25 cellular contexts compared by ENCODE assay signal in the genomic region with DNA sequence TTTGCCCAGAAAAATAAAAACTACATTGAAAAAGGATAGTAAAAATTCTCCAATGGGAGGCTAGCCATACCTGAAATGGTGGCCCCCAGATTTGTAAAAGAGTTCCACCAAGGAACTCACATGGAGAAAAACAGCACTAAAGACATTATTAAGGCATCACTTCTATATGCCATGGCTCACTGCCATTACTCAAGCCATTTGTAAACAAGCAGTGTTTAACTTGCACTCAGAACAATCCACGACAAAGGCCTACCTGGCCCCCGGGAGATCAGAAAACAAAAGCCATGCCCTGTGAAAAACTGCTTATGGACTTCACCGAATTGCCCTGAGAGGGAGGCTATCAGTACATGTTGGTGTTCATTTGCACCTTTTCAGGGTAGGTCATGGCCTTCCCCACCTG. TPM values are rescaled to one million over a fixed set of nuclear protein-coding genes. Genes with fewer than 3 reads are reported as not detected.
DNase-seq lines count a peak whose midpoint lies in the region; ATAC-seq, FAIRE-seq and TF ChIP-seq lines count a peak whose summit lies in the region.
"Had no signal": no experiment of that assay in that cellular context is flagged by ENCODE, and none has a peak within 500 bp of the region (broad histone marks: within the 10 kb centered on the region; RNA-seq: fewer than 3 reads in every experiment).

No MANE protein-coding gene starts in this region.

- no peak for ATAC-seq in HG02870 (IDR thresholded peaks at IDR 0.05; ENCODE audit: unreplicated experiment)
- ATAC-seq: stimulated activated effector memory CD8-positive, alpha-beta T cell treated with anti-CD3 and anti-CD28 coated beads, Interleukin-12 subunit alpha, Interleukin-12 subunit beta, amount 100 ng/mL, for 72 hours had no signal

- no peaks in the 10 kb centered on the region for H4K20me1 ChIP-seq in Loucy (ENCODE audit: insufficient read depth, low read length, poor library complexity, severe bottlenecking)
- H4K20me1 ChIP-seq in H1 (replicated peaks in 1 of 2; ENCODE audit: control insufficient read depth in 1 of 2, insufficient read depth in 2 of 2, low read length in 2 of 2): no peaks in the 10 kb centered on the region
- H4K20me1 ChIP-seq in hepatocyte (ENCODE audit: insufficient read depth, poor library complexity, severe bottlenecking): no peaks in the 10 kb centered on the region

- H3K36me3 ChIP-seq in Loucy (ENCODE audit: insufficient read depth, low read length) (no peaks in the 10 kb centered on the region), H1 (ENCODE audit: control insufficient read depth in 2 of 4, insufficient read depth in 4 of 4, low read length in 3 of 4) (no peaks in the 10 kb centered on the region), hepatocyte (replicated peaks; ENCODE audit: insufficient read depth, low read depth) (no peaks in the 10 kb centered on the region)
- H3K36me3 ChIP-seq: cardiac muscle cell, prostate gland, vagina had no signal

- H3K56ac ChIP-seq in H1 (replicated peaks; ENCODE audit: insufficient read length, low read depth, low read length): no peak overlapping the region

- TF ChIP-seq POLR2A in H1 (IDR thresholded peaks at IDR 0.05; ENCODE audit: control extremely low read depth in 1 of 2, low read depth in 2 of 2, low read length in 2 of 2): no peak

- H3K9me2 ChIP-seq in Loucy (replicated peaks; ENCODE audit: low read depth, low read length) (no peaks in the 10 kb centered on the region), hepatocyte (replicated peaks; ENCODE audit: insufficient read depth) (no peaks in the 10 kb centered on the region)

- H3K27ac ChIP-seq in H1 (ENCODE audit: low read depth, low read length) (no peak overlapping the region), hepatocyte (no peak overlapping the region)
- H3K27ac ChIP-seq: cardiac muscle cell, prostate gland, RWPE1, vagina had no signal

- H3K14ac ChIP-seq in H1 (ENCODE audit: insufficient read length): no peak overlapping the region

- H2BK20ac ChIP-seq in H1 (ENCODE audit: low read length): no peak overlapping the region

- peaks cover 67% of the 10 kb centered on the region for H3K4me1 ChIP-seq in Loucy (ENCODE audit: insufficient read depth, low read length, poor library complexity, severe bottlenecking)
- H3K4me1 ChIP-seq in H1 (replicated peaks in 1 of 4; ENCODE audit: control insufficient read depth in 3 of 4, insufficient read depth in 4 of 4, low read length in 3 of 4): peaks cover 0 to 4% (median 1%) of the 10 kb centered on the region in 4 experiments; a peak in 2 of 7 replicates
- no peaks in the 10 kb centered on the region for H3K4me1 ChIP-seq in hepatocyte (ENCODE audit: insufficient read depth)
- H3K4me1 ChIP-seq: prostate gland, vagina had no signal

- H4K5ac ChIP-seq in H1 (ENCODE audit: insufficient read length, low read depth, low read length): no peak overlapping the region

- H3K23me2 ChIP-seq in H1 (ENCODE audit: low read depth, low read length): no peaks in the 10 kb centered on the region

- TF ChIP-seq RAD21 in H1 (IDR thresholded peaks at IDR 0.05 in 1 of 2, conservative IDR thresholded peaks at IDR 0.05 in 1 of 2; ENCODE audit: low read depth in 2 of 2, low read length in 2 of 2): no peak

- H3K4ac ChIP-seq in H1 (replicated peaks; ENCODE audit: insufficient read length, low read depth, low read length): no peak overlapping the region

- H3K4me3 ChIP-seq in Loucy (ENCODE audit: low read length, poor library complexity, severe bottlenecking): no peak overlapping the region
- H3K4me3 ChIP-seq in H1 (ENCODE audit: extremely low read depth in 1 of 4, insufficient read depth in 2 of 4, low read depth in 3 of 4, low read length in 4 of 4): no peak overlapping the region
- no peak overlapping the region for H3K4me3 ChIP-seq in hepatocyte
- H3K4me3 ChIP-seq: cardiac muscle cell, prostate gland, vagina had no signal

- CTCF ChIA-PET in H1 (lab: Charles Lee; ENCODE audit: partially characterized antibody): interaction anchor here (1.4 to 3.4 kb wide), 3 partner anchors 28 to 142 kb away, joined by 3 to 15 read pairs (median 11); no protein-coding TSS in a partner anchor

- no peak for TF ChIP-seq EP300 in H1 (IDR thresholded peaks at IDR 0.05; ENCODE audit: borderline replicate concordance in 1 of 2, low read depth in 2 of 2, low read length in 2 of 2)

- TF ChIP-seq CTCF in Loucy (conservative IDR thresholded peaks at IDR 0.05; ENCODE audit: low read length): no peak
- no peak for TF ChIP-seq CTCF in H1 (IDR thresholded peaks at IDR 0.05; ENCODE audit: control extremely low read depth in 1 of 3, insufficient read depth in 1 of 3, low read depth in 1 of 3, low read length in 3 of 3)
- no peak for TF ChIP-seq CTCF in hepatocyte (IDR thresholded peaks at IDR 0.05; ENCODE audit: poor library complexity)

- no peaks in the 10 kb centered on the region for H3K79me1 ChIP-seq in H1 (ENCODE audit: low read depth, low read length)

- H3K9me3 ChIP-seq in Loucy (ENCODE audit: insufficient read depth, low read depth, low read length): no peaks in the 10 kb centered on the region
- H3K9me3 ChIP-seq in H1 (ENCODE audit: insufficient read depth in 2 of 2, low read depth in 1 of 2, low read length in 1 of 2): no peaks in the 10 kb centered on the region
- no peaks in the 10 kb centered on the region for H3K9me3 ChIP-seq in hepatocyte (ENCODE audit: low read depth)
- H3K9me3 ChIP-seq: prostate gland, vagina had no signal

- H3K9ac ChIP-seq in Loucy (ENCODE audit: low read depth, low read length, poor library complexity, severe bottlenecking) (peak overlapping the region; percentile 68), H1 (replicated peaks in 1 of 4; ENCODE audit: extremely low read depth in 1 of 4, low read depth in 3 of 4, low read length in 3 of 4) (no peak overlapping the region)

- no peak for FAIRE-seq in H1 (lab: Jason Lieb, UNC)

- DNase-seq in DMS153 treated with DMSO at 0.1 percent for 48 hours (lab: John Stamatoyannopoulos, UW; ENCODE audit: unreplicated experiment) (peak; percentile 27), NCI-H510A (lab: John Stamatoyannopoulos, UW) (peak; percentile 55), H1 (ENCODE audit: low read depth in 1 of 2, low spot score in 2 of 2) (no peak), HK-2 (ENCODE audit: unreplicated experiment) (no peak), hepatocyte (ENCODE audit: low spot score) (no peak)
- no peak for DNase-seq in stimulated activated CD4-positive, alpha-beta T cell treated with anti-CD3 and anti-CD28 coated beads, Interleukin-1b, Interleukin-23, amount 100 ng/mL, for 48 hours
- DNase-seq: activated CD4-positive, CD25-positive, alpha-beta regulatory T cell treated with anti-CD3 and anti-CD28 coated beads, Interleukin-2, amount 50 U/mL, for 72 hours; activated CD8-positive, alpha-beta memory T cell treated with anti-CD3 and anti-CD28 coated beads for 24 hours; activated naive CD4-positive, alpha-beta T cell treated with anti-CD3 and anti-CD28 coated beads for 36 hours; activated T-cell treated with anti-CD3 and anti-CD28 coated beads, Interleukin-2, amount 50 U/mL, for 24 hours; dermis blood vessel endothelial cell; GF-D8; mammary epithelial cell; NCI-H1694; NCI-H524 had no signal

- H4K91ac ChIP-seq in H1 (replicated peaks; ENCODE audit: insufficient read length, low read length): no peak overlapping the region

- no peak overlapping the region for H3K18ac ChIP-seq in H1 (ENCODE audit: extremely low read depth, low read length)

- H3K4me2 ChIP-seq in Loucy (ENCODE audit: low read depth, low read length, poor library complexity, severe bottlenecking): no peak overlapping the region
- H3K4me2 ChIP-seq in H1 (ENCODE audit: insufficient read depth in 1 of 2, low read depth in 2 of 2, low read length in 2 of 2): no peak overlapping the region
- H3K4me2 ChIP-seq in hepatocyte: no peak overlapping the region

- H2BK12ac ChIP-seq in H1 (ENCODE audit: low read depth, low read length): no peak overlapping the region

- H2BK5ac ChIP-seq in H1 (ENCODE audit: low read depth, low read length): no peak overlapping the region

- H3F3A ChIP-seq in Loucy (ENCODE audit: low read depth): peaks cover 25% of the 10 kb centered on the region

- no peak overlapping the region for H2AK5ac ChIP-seq in H1 (ENCODE audit: low read depth, low read length)

- H2AFZ ChIP-seq in Loucy (ENCODE audit: low read length) (no peak overlapping the region), H1 (ENCODE audit: low read length) (peak overlapping the region; percentile 77; the same call in 1 of the 2 replicates), hepatocyte (no peak overlapping the region)

- POLR2A ChIA-PET in H1 (lab: Charles Lee; ENCODE audit: partially characterized antibody): no interaction called here

- H3K27me3 ChIP-seq in Loucy (ENCODE audit: insufficient read depth, low read length, poor library complexity, severe bottlenecking) (no peaks in the 10 kb centered on the region), H1 (replicated peaks in 1 of 4; ENCODE audit: control insufficient read depth in 3 of 4, extremely low read depth in 1 of 4, insufficient read depth in 3 of 4, low read length in 3 of 4) (no peaks in the 10 kb centered on the region), hepatocyte (no peaks in the 10 kb centered on the region)
- H3K27me3 ChIP-seq: cardiac muscle cell, vagina had no signal

- WGBS in H1 (ENCODE audit: extremely low coverage in 1 of 2, insufficient coverage in 1 of 2, insufficient read length in 1 of 2, insufficient replicate concordance in 2 of 2, low coverage in 1 of 2, low lambda C conversion rate in 2 of 2, missing lambda C conversion rate in 1 of 2), 2 experiments: 55% methylated on average over 3 of the region's 3 CpGs; no CpG with 5 or more reads in 1 of the 2 experiments
- 63% methylated on average over 3 of the region's 3 CpGs for WGBS in hepatocyte (ENCODE audit: low lambda C conversion rate, missing lambda C conversion rate)

- H2BK15ac ChIP-seq in H1 (ENCODE audit: low read length): no peak overlapping the region

- no peak overlapping the region for H4K8ac ChIP-seq in H1 (ENCODE audit: extremely low read depth, insufficient read depth, low read length)

- H3K79me2 ChIP-seq in Loucy (ENCODE audit: insufficient read depth, low read length) (no peaks in the 10 kb centered on the region), H1 (ENCODE audit: control insufficient read depth in 1 of 2, insufficient read depth in 2 of 2, low read length in 2 of 2) (no peaks in the 10 kb centered on the region), hepatocyte (no peaks in the 10 kb centered on the region)

- H3K23ac ChIP-seq in H1 (ENCODE audit: insufficient read length): no peak overlapping the region

- no peak overlapping the region for H2BK120ac ChIP-seq in H1 (replicated peaks; ENCODE audit: low read depth, low read length)

RNA-seq across cellular contexts. Expression of a gene that starts 19.6 kb away (rescaled TPM):
- not detected in 2 replicates for total RNA-seq in H1 (2021; fragmentation: NEBNext Ultra II Directional; extraction: Animal tissue kit (Norgen Biotek cat#: 25700))
- 0.33 and 0.35 TPM in 2 replicates for polyA plus RNA-seq in H1 (2011; rRNA removed)
- polyA plus RNA-seq in H1 (2011; cell fraction: cytosol; rRNA removed): 0.12 TPM
- 0.56 TPM for polyA plus RNA-seq in H1 (2011; cell fraction: nucleus; rRNA removed)
- 0.18 to 0.56 TPM (median 0.33 TPM) in 4 replicates for polyA plus RNA-seq in H1 (2012, experiment 1 of 2)
- polyA plus RNA-seq in H1 (2012, experiment 2 of 2): not detected
- 0.16 TPM for polyA plus RNA-seq in H1 (2013, experiment 1 of 2)
- polyA plus RNA-seq in H1 (2013, experiment 2 of 2): 0.20 TPM
- polyA minus RNA-seq in H1 (2011; rRNA and poly(A)+ RNA removed): 1.5 TPM in 2 replicates
- not detected for polyA minus RNA-seq in H1 (2011; cell fraction: cytosol; rRNA and poly(A)+ RNA removed)
- polyA minus RNA-seq in H1 (2011; cell fraction: nucleus; rRNA and poly(A)+ RNA removed): 0.70 TPM
- total RNA-seq in hepatocyte: not detected in 2 replicates
- not detected in 2 replicates for polyA plus RNA-seq in hepatocyte
- total RNA-seq: activated naive CD4-positive, alpha-beta T cell treated with anti-CD3 and anti-CD28 coated beads for 36 hours; cardiac muscle cell; dermis blood vessel endothelial cell; kidney epithelial cell; mammary epithelial cell; prostate gland; vagina had no signal
- polyA plus RNA-seq: AG04450, cardiac muscle cell, CD14-positive monocyte, mammary epithelial cell had no signal

RNA-seq across cellular contexts. Expression of a gene that starts 34.1 kb away (rescaled TPM):
- total RNA-seq in H1 (2021; fragmentation: NEBNext Ultra II Directional; extraction: Animal tissue kit (Norgen Biotek cat#: 25700)): 37.3 and 41.2 TPM in 2 replicates
- polyA plus RNA-seq in H1 (2011; rRNA removed): 45.8 and 49.9 TPM in 2 replicates
- 47.5 TPM for polyA plus RNA-seq in H1 (2011; cell fraction: cytosol; rRNA removed)
- 61.3 TPM for polyA plus RNA-seq in H1 (2011; cell fraction: nucleus; rRNA removed)
- polyA plus RNA-seq in H1 (2012, experiment 1 of 2): 39.7 to 42.3 TPM (median 40.9 TPM) in 4 replicates
- 52.9 TPM for polyA plus RNA-seq in H1 (2012, experiment 2 of 2)
- 30.1 TPM for polyA plus RNA-seq in H1 (2013, experiment 1 of 2)
- polyA plus RNA-seq in H1 (2013, experiment 2 of 2): 28.8 TPM
- polyA minus RNA-seq in H1 (2011; rRNA and poly(A)+ RNA removed): 54.0 and 57.1 TPM in 2 replicates
- 33.5 TPM for polyA minus RNA-seq in H1 (2011; cell fraction: cytosol; rRNA and poly(A)+ RNA removed)
- polyA minus RNA-seq in H1 (2011; cell fraction: nucleus; rRNA and poly(A)+ RNA removed): 26.5 TPM
- total RNA-seq in hepatocyte: 37.2 and 43.2 TPM in 2 replicates
- polyA plus RNA-seq in hepatocyte: 32.4 and 35.7 TPM in 2 replicates

RNA-seq across cellular contexts. Expression of a gene that starts 57.4 kb away (rescaled TPM):
- 2,661 and 2,701 TPM in 2 replicates for total RNA-seq in H1 (2021; fragmentation: NEBNext Ultra II Directional; extraction: Animal tissue kit (Norgen Biotek cat#: 25700))
- polyA plus RNA-seq in H1 (2011; rRNA removed): 6,179 and 7,468 TPM in 2 replicates
- polyA plus RNA-seq in H1 (2011; cell fraction: cytosol; rRNA removed): 5,894 TPM
- polyA plus RNA-seq in H1 (2011; cell fraction: nucleus; rRNA removed): 4,842 TPM
- polyA plus RNA-seq in H1 (2012, experiment 1 of 2): 3,669 to 3,863 TPM (median 3,701 TPM) in 4 replicates
- polyA plus RNA-seq in H1 (2012, experiment 2 of 2): 4,373 TPM
- 2,392 TPM for polyA plus RNA-seq in H1 (2013, experiment 1 of 2)
- 2,410 TPM for polyA plus RNA-seq in H1 (2013, experiment 2 of 2)
- polyA minus RNA-seq in H1 (2011; rRNA and poly(A)+ RNA removed): 2,760 and 3,109 TPM in 2 replicates
- polyA minus RNA-seq in H1 (2011; cell fraction: cytosol; rRNA and poly(A)+ RNA removed): 967 TPM
- 1,051 TPM for polyA minus RNA-seq in H1 (2011; cell fraction: nucleus; rRNA and poly(A)+ RNA removed)
- 961 and 1,236 TPM in 2 replicates for total RNA-seq in hepatocyte
- polyA plus RNA-seq in hepatocyte: 249 and 267 TPM in 2 replicates

Comparison
In these comparisons a context has a peak if more than half of its experiments do, and no peak if none do; other contexts are left out.
1. DNase-seq: peak in DMS153 treated with DMSO at 0.1 percent for 48 hours (single experiment) and NCI-H510A (single experiment); none in H1 (0 of 2), HK-2 (single experiment), hepatocyte (single experiment) and stimulated activated CD4-positive, alpha-beta T cell treated with anti-CD3 and anti-CD28 coated beads, Interleukin-1b, Interleukin-23, amount 100 ng/mL, for 48 hours (single experiment).